Comparison of ENCODE assay signal across 2 cellular contexts in genomic region chr6:119628691-119629621, GRCh38.
A peak's percentile ranks its signal among the peaks of the same experiment; 100 is the strongest.
TF ChIP-seq lines count a peak whose summit lies in the region.

No MANE protein-coding gene starts in this region.

TF ChIP-seq in HCT116, 20 proteins besides CTCF, POLR2A, EP300 and RAD21 (continued from another document):
- TF ChIP-seq, protein P1, sequence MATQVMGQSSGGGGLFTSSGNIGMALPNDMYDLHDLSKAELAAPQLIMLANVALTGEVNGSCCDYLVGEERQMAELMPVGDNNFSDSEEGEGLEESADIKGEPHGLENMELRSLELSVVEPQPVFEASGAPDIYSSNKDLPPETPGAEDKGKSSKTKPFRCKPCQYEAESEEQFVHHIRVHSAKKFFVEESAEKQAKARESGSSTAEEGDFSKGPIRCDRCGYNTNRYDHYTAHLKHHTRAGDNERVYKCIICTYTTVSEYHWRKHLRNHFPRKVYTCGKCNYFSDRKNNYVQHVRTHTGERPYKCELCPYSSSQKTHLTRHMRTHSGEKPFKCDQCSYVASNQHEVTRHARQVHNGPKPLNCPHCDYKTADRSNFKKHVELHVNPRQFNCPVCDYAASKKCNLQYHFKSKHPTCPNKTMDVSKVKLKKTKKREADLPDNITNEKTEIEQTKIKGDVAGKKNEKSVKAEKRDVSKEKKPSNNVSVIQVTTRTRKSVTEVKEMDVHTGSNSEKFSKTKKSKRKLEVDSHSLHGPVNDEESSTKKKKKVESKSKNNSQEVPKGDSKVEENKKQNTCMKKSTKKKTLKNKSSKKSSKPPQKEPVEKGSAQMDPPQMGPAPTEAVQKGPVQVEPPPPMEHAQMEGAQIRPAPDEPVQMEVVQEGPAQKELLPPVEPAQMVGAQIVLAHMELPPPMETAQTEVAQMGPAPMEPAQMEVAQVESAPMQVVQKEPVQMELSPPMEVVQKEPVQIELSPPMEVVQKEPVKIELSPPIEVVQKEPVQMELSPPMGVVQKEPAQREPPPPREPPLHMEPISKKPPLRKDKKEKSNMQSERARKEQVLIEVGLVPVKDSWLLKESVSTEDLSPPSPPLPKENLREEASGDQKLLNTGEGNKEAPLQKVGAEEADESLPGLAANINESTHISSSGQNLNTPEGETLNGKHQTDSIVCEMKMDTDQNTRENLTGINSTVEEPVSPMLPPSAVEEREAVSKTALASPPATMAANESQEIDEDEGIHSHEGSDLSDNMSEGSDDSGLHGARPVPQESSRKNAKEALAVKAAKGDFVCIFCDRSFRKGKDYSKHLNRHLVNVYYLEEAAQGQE (IDR thresholded peaks at IDR 0.05; ENCODE audit: low read depth), result no peak
- TF ChIP-seq ELF1 (IDR thresholded peaks at IDR 0.05; ENCODE audit: borderline replicate concordance, low read depth) (no peak), CBX3 (IDR thresholded peaks at IDR 0.05; ENCODE audit: low read depth) (no peak), SP1 (IDR thresholded peaks at IDR 0.05; ENCODE audit: low read depth) (no peak), CEBPB (IDR thresholded peaks at IDR 0.05; ENCODE audit: low read depth) (no peak), EZH2phosphoT487 (IDR thresholded peaks at IDR 0.05; ENCODE audit: borderline replicate concordance) (no peak), YY1 (IDR thresholded peaks at IDR 0.05; ENCODE audit: extremely low read depth, insufficient replicate concordance, low read depth, low read length) (no peak), TCF7L2 (IDR thresholded peaks at IDR 0.05; ENCODE audit: borderline replicate concordance, extremely low read depth, insufficient read depth, insufficient read length) (no peak), EGR1 (IDR thresholded peaks at IDR 0.05; ENCODE audit: low read depth) (no peak), ZNF274 (IDR thresholded peaks at IDR 0.05; ENCODE audit: low read depth, low read length) (no peak), SRF (IDR thresholded peaks at IDR 0.05; ENCODE audit: low read depth) (no peak), ZFX (IDR thresholded peaks at IDR 0.05) (no peak), POLR2AphosphoS5 (IDR thresholded peaks at IDR 0.05; ENCODE audit: low read depth, low read length) (no peak), FOSL1 (IDR thresholded peaks at IDR 0.05; ENCODE audit: low read depth) (no peak)

TF ChIP-seq in K562, 482 proteins besides CTCF, POLR2A, EP300 and RAD21 (continued from another document):
- TF ChIP-seq STAT6 (CRISPR knock-in tag; IDR thresholded peaks at IDR 0.05) (no peak), NRF1 (conservative IDR thresholded peaks at IDR 0.05 in 1 of 2, IDR thresholded peaks at IDR 0.05 in 1 of 2) (0 out of 4 replicates have a peak, but pooled peaks of 1 of the 2 experiments have one; percentile 10), RREB1 (CRISPR knock-in tag; IDR thresholded peaks at IDR 0.05) (no peak), BRD4 (IDR thresholded peaks at IDR 0.05) (0 out of 2 replicates have a peak, but pooled peaks have one; percentile 26), SRSF7 (optimal IDR thresholded peaks at IDR 0.05; ENCODE audit: low read depth, low read length) (no peak), HDAC2 (IDR thresholded peaks at IDR 0.05) (0 out of 2 replicates have a peak, but pooled peaks have one; percentile 5), SMARCA4 (IDR thresholded peaks at IDR 0.05) (0 out of 2 replicates have a peak, but pooled peaks have one; percentile 4), SREBF2 (CRISPR knock-in tag; IDR thresholded peaks at IDR 0.05) (no peak), ETV6 (IDR thresholded peaks at IDR 0.05; ENCODE audit: borderline replicate concordance in 1 of 2, low read depth in 2 of 2, low read length in 1 of 2) (no peak; a peak in 1 of 4 replicates), ETV6 (CRISPR knock-in tag; IDR thresholded peaks at IDR 0.05; ENCODE audit: borderline replicate concordance) (no peak)
